1 cellular context compared by ENCODE assay signal in the genomic region with DNA sequence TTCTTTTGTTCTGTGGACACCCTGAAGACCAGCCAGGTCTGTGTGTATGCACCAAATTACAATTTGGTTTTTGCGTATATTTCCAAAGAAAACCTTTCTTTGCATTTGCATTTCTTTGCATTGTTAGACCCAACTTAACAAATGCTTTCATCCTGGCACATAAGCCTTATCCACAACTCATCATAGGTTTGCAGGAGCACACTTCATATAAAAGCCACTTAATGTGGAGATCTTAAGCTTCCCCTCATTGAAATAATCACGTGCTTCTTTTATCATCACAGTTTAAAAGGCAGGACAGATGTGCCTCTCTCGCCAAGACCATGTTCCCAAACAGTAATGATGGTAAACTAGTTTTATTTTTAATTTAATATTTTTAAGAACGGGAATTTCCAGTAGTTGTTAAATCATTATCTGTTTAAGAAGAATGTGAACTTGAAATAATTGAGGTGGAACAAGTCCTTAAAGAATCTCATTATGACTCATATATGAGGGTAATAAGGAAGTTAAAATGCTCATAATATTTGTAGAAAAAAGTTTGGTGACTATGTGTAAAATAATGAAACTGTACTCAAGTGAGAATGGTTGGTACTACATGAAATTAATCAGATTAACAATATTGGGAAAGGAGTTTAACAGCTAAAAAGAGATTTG.
TF ChIP-seq lines count a peak whose summit lies in the region.

No MANE protein-coding gene starts in this region.

TF ChIP-seq in GM23338, 12 proteins besides CTCF, POLR2A, EP300 and RAD21 (continued from another document):
- TF ChIP-seq NANOG (IDR thresholded peaks at IDR 0.05; ENCODE audit: borderline replicate concordance) (no peak), JUNB (IDR thresholded peaks at IDR 0.05; ENCODE audit: unreplicated experiment) (no peak), ETS1 (IDR thresholded peaks at IDR 0.05) (no peak), CREB1 (CRISPR knock-in tag; IDR thresholded peaks at IDR 0.05; ENCODE audit: low read depth) (no peak), STAT1 (IDR thresholded peaks at IDR 0.05; ENCODE audit: unreplicated experiment) (no peak)
